Comparison of ENCODE assay signal across 8 cellular contexts in genomic region chr12:51269174-51270066, GRCh38. TPM values are rescaled to one million over a fixed set of nuclear protein-coding genes. Genes with fewer than 3 reads are reported as not detected.
DNase-seq lines count a peak whose midpoint lies in the region; ATAC-seq lines count a peak whose summit lies in the region.

No MANE protein-coding gene starts in this region.

- H3K9me3 Mint-ChIP-seq in CD4-positive, alpha-beta memory T cell, result no peaks in the 10 kb centered on the region
- H3K9me3 Mint-ChIP-seq in effector memory CD8-positive, alpha-beta T cell, result no peaks in the 10 kb centered on the region

- H3K36me3 Mint-ChIP-seq in CD4-positive, alpha-beta memory T cell, result peaks cover 4 to 9% of the 10 kb centered on the region in 2 donors
- peaks cover 6% of the 10 kb centered on the region for H3K36me3 Mint-ChIP-seq in effector memory CD8-positive, alpha-beta T cell (ENCODE audit: insufficient read depth)

- peaks cover 24% of the 10 kb centered on the region for H3K4me1 ChIP-seq in CD4-positive, alpha-beta memory T cell (ENCODE audit: insufficient read depth, low read length)

- DNase-seq in CD4-positive, alpha-beta memory T cell, result peak; percentile 53 to 59 (median 55)
- peak; percentile 48 for DNase-seq in LHCN-M2 (ENCODE audit: low read depth)
- DNase-seq in activated CD4-positive, alpha-beta T cell treated with anti-CD3 and anti-CD28 coated beads, Interleukin-2, amount 50 U/mL, for 1 hour, result peak; percentile 59
- DNase-seq in effector memory CD8-positive, alpha-beta T cell, result peak in 2 of 3 experiments; percentile 23 to 32
- DNase-seq in mucosa of gallbladder (ENCODE audit: low spot score), result peak; percentile 46
- peak; percentile 24 for DNase-seq in stimulated activated naive CD4-positive, alpha-beta T cell treated with Interleukin-2 at 50 U/mL for 16 hours (lab: John Stamatoyannopoulos, UW)
- no peak for DNase-seq in NCI-H1436 treated with DMSO at 0.1 percent for 48 hours (lab: John Stamatoyannopoulos, UW)

- ATAC-seq in GM21515 (IDR thresholded peaks at IDR 0.05; ENCODE audit: unreplicated experiment), result peak; percentile 25
- peak; percentile 50 for ATAC-seq in effector memory CD8-positive, alpha-beta T cell (replicated peaks)

- H3K4me3 ChIP-seq in CD4-positive, alpha-beta memory T cell (ENCODE audit: low read length in 2 of 2), result peak overlapping the region in 1 of 2 donors; percentile 57

- no peaks in the 10 kb centered on the region for H3K27me3 Mint-ChIP-seq in CD4-positive, alpha-beta memory T cell
- no peaks in the 10 kb centered on the region for H3K27me3 Mint-ChIP-seq in effector memory CD8-positive, alpha-beta T cell

- POLR2A ChIA-PET in CD4-positive, alpha-beta memory T cell (lab: Charles Lee; ENCODE audit: partially characterized antibody), result interaction anchor here (0.8 to 2.7 kb wide), 13 partner anchors 12 to 221 kb away, joined by 3 to 60 read pairs (median 4); partner anchors contain the start of genes DAZAP2, LETMD1 and POU6F1

- H3K27ac Mint-ChIP-seq in CD4-positive, alpha-beta memory T cell, result peak overlapping the region; percentile 80 to 95 (median 90)
- H3K27ac Mint-ChIP-seq in effector memory CD8-positive, alpha-beta T cell, result peak overlapping the region; percentile 75 to 80

- intact Hi-C loops in CD4-positive, alpha-beta memory T cell (cut with micrococcal nuclease), result loop anchor here (1.0 kb wide), 3 partner anchors 72 to 263 kb away; no protein-coding TSS in a partner anchor

- no peaks in the 10 kb centered on the region for H3K36me3 ChIP-seq in CD4-positive, alpha-beta memory T cell (ENCODE audit: insufficient read depth, low read length)

- H3K27me3 ChIP-seq in CD4-positive, alpha-beta memory T cell (ENCODE audit: insufficient read depth, low read length), result no peaks in the 10 kb centered on the region

- no peak overlapping the region for H3K27ac ChIP-seq in CD4-positive, alpha-beta memory T cell (ENCODE audit: low read depth, low read length)

- CTCF ChIA-PET in CD4-positive, alpha-beta memory T cell (lab: Charles Lee; ENCODE audit: partially characterized antibody), result interaction anchor here (0.8 to 5.6 kb wide), 15 partner anchors 8 to 262 kb away, joined by 3 to 199 read pairs (median 4); no protein-coding TSS in a partner anchor

- no peaks in the 10 kb centered on the region for H3K9me3 ChIP-seq in CD4-positive, alpha-beta memory T cell (ENCODE audit: control insufficient read depth in 1 of 2, low read length in 2 of 2)

- peaks cover 24 to 44% (median 30%) of the 10 kb centered on the region in 4 donors for H3K4me1 Mint-ChIP-seq in CD4-positive, alpha-beta memory T cell
- peaks cover 25 to 35% of the 10 kb centered on the region in 2 donors for H3K4me1 Mint-ChIP-seq in effector memory CD8-positive, alpha-beta T cell (ENCODE audit: low read depth in 2 of 2)

- H3K4me3 Mint-ChIP-seq in CD4-positive, alpha-beta memory T cell, result peak overlapping the region; percentile 87 to 95 (median 90)
- H3K4me3 Mint-ChIP-seq in effector memory CD8-positive, alpha-beta T cell, result peak overlapping the region; percentile 96 to 97

RNA-seq across cellular contexts. Expression of gene SMAGP, which starts 0.8 kb away (rescaled TPM):
- 1 to 10 TPM; 3.9 to 5.5 TPM for total RNA-seq in CD4-positive, alpha-beta memory T cell
- 10 to 100 TPM; 10.6 to 18.9 TPM for polyA plus RNA-seq in CD4-positive, alpha-beta memory T cell
- total RNA-seq in LHCN-M2 (2014; rRNA removed) (16.2 and 23.0 TPM in 2 replicates), mucosa of gallbladder (40.4 TPM)
- 15.0 TPM for polyA plus RNA-seq in LHCN-M2 (2012)

RNA-seq across cellular contexts. Expression of gene DAZAP2, which starts 30.8 kb away (rescaled TPM):
- 100 to 1,000 TPM; 275 to 286 TPM for total RNA-seq in CD4-positive, alpha-beta memory T cell
- polyA plus RNA-seq in CD4-positive, alpha-beta memory T cell, result 1,000 to 10,000 TPM; 1,322 to 2,333 TPM
- total RNA-seq in LHCN-M2 (2014; rRNA removed) (147 and 195 TPM in 2 replicates), mucosa of gallbladder (263 TPM)
- 175 TPM for polyA plus RNA-seq in LHCN-M2 (2012)

RNA-seq across cellular contexts. Expression of gene POU6F1, which starts 51.6 kb away (rescaled TPM):
- total RNA-seq in CD4-positive, alpha-beta memory T cell, result 10 to 100 TPM; 71.9 to 79.8 TPM
- polyA plus RNA-seq in CD4-positive, alpha-beta memory T cell, result 1 to 10 TPM; 1.4 to 8.5 TPM
- total RNA-seq in LHCN-M2 (2014; rRNA removed), result 1.2 and 1.8 TPM in 2 replicates
- polyA plus RNA-seq in LHCN-M2 (2012), result 1.3 TPM
- total RNA-seq in mucosa of gallbladder, result 12.4 TPM

RNA-seq across cellular contexts. Expression of gene BIN2, which starts 54.6 kb away (rescaled TPM):
- total RNA-seq in CD4-positive, alpha-beta memory T cell, result 100 to 1,000 TPM; 215 to 221 TPM
- polyA plus RNA-seq in CD4-positive, alpha-beta memory T cell, result 100 to 1,000 TPM; 183 to 309 TPM
- not detected in 2 replicates for total RNA-seq in LHCN-M2 (2014; rRNA removed)
- polyA plus RNA-seq in LHCN-M2 (2012), result not detected
- 9.8 TPM for total RNA-seq in mucosa of gallbladder
